15 cellular contexts compared by ENCODE assay signal in the genomic region with DNA sequence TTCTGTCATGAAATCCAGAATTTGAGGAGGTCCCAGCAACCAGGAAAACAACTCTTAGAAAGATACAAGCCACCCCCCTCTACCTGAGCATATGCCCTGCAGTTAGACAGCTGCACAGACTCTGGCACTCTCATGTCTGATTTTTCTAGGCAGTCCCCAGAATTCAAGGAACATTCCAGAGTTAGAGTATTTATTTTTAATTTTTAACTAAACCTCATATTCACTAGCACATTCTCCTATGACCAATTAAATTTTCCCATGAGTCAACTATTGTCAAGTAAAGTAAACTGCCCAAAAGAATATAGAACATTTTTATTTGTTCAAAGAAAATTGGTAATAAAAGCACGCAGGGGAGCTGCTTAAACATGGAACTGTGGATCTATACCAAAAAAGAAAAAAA.
DNase-seq lines count a peak whose midpoint lies in the region; ATAC-seq, FAIRE-seq and TF ChIP-seq lines count a peak whose summit lies in the region.
"Had no signal": no experiment of that assay in that cellular context is flagged by ENCODE, and none has a peak within 500 bp of the region (broad histone marks: within the 10 kb centered on the region; RNA-seq: fewer than 3 reads in every experiment).

No MANE protein-coding gene starts in this region.

- no peak overlapping the region for H2BK5ac ChIP-seq in mesendoderm (ENCODE audit: low read length)

- CTCF ChIA-PET in CD4-positive, alpha-beta T cell (lab: Charles Lee) = no interaction called here

- no peak overlapping the region for H2BK15ac ChIP-seq in mesendoderm (replicated peaks; ENCODE audit: low read depth)

- no peaks in the 10 kb centered on the region for H3K79me2 ChIP-seq in mesendoderm (ENCODE audit: control insufficient read depth, insufficient read depth, low read length)

- no peaks in the 10 kb centered on the region for H3K27me3 ChIP-seq in SJCRH30
- H3K27me3 ChIP-seq in mesendoderm (ENCODE audit: insufficient read depth, low read length, poor library complexity) = no peaks in the 10 kb centered on the region
- no peaks in the 10 kb centered on the region for H3K27me3 ChIP-seq in pancreas
- no peaks in the 10 kb centered on the region for H3K27me3 ChIP-seq in CD4-positive, alpha-beta T cell (ENCODE audit: control insufficient read depth, insufficient read depth, low read length)
- H3K27me3 ChIP-seq: BLaER1 had no signal

- H3K27me3 Mint-ChIP-seq in CD4-positive, alpha-beta T cell = no peaks in the 10 kb centered on the region
- H3K27me3 Mint-ChIP-seq: IgD-negative memory B cell had no signal

- H3K9me3 Mint-ChIP-seq in CD4-positive, alpha-beta T cell = peaks cover 3% of the 10 kb centered on the region

- H3K27ac ChIP-seq in SJCRH30 = 0 out of 2 replicates have a peak overlapping the region, but pooled peaks have one; percentile 1
- no peak overlapping the region for H3K27ac ChIP-seq in mesendoderm (ENCODE audit: low read depth, low read length)
- peak overlapping the region in 2 of 4 donors; percentile 10 to 19 for H3K27ac ChIP-seq in pancreas
- H3K27ac ChIP-seq in CD4-positive, alpha-beta T cell (ENCODE audit: low read depth, low read length) = no peak overlapping the region
- H3K27ac ChIP-seq: BLaER1, GM23248 had no signal

- H3K4me1 Mint-ChIP-seq in CD4-positive, alpha-beta T cell (ENCODE audit: low read depth) = no peaks in the 10 kb centered on the region
- H3K4me1 Mint-ChIP-seq: IgD-negative memory B cell had no signal

- no peaks in the 10 kb centered on the region for H3K36me3 ChIP-seq in SJCRH30
- H3K36me3 ChIP-seq in mesendoderm (ENCODE audit: control insufficient read depth, insufficient read depth, low read length) = no peaks in the 10 kb centered on the region
- no peaks in the 10 kb centered on the region for H3K36me3 ChIP-seq in pancreas
- H3K36me3 ChIP-seq: BLaER1 had no signal

- H3K4me2 ChIP-seq in mesendoderm (ENCODE audit: low read length) = no peak overlapping the region
- H3K4me2 ChIP-seq: BLaER1 had no signal

- H3K4me3 Mint-ChIP-seq in CD4-positive, alpha-beta T cell = no peak overlapping the region
- H3K4me3 Mint-ChIP-seq: IgD-negative memory B cell had no signal

- intact Hi-C loops in pancreas (cut with DNase I) = no loop called here
- intact Hi-C loops in CD4-positive, alpha-beta T cell (cut with DNase I, micrococcal nuclease) = no loop called here

- no peak overlapping the region for H3K23ac ChIP-seq in mesendoderm (ENCODE audit: low read length)

- H3K4me1 ChIP-seq in SJCRH30 (no peaks in the 10 kb centered on the region; the same call in 1 of the 2 replicates), mesendoderm (ENCODE audit: control insufficient read depth, low read depth, low read length) (no peaks in the 10 kb centered on the region), pancreas (peaks cover 0 to 4% (median 0%) of the 10 kb centered on the region in 3 donors)
- H3K4me1 ChIP-seq: BLaER1 had no signal

- no peak for FAIRE-seq in pancreas (lab: Jason Lieb, UNC)

- no peak overlapping the region for H3K9ac ChIP-seq in mesendoderm (ENCODE audit: low read length)
- H3K9ac ChIP-seq: BLaER1, GM23248 had no signal

- no peak overlapping the region for H3K56ac ChIP-seq in mesendoderm (ENCODE audit: low read length)

- ATAC-seq in pancreas (peak in 3 of 4 donors; percentile 37 to 59 (median 58)), GM19035 (IDR thresholded peaks at IDR 0.05; ENCODE audit: unreplicated experiment) (no peak)
- ATAC-seq in CD4-positive, alpha-beta T cell (ENCODE audit: poor library complexity) = no peak

- POLR2A ChIA-PET in CD4-positive, alpha-beta T cell (lab: Charles Lee) = no interaction called here

- WGBS in mesendoderm (ENCODE audit: extremely low coverage, insufficient coverage, low lambda C conversion rate) = no CpG with 5 or more reads among the region's 1 CpG
- WGBS in pancreas, 2 donors = 44 to 49% methylated on average over 1 of the region's 1 CpG

- H3K9me3 ChIP-seq in SJCRH30 (replicated peaks) = no peaks in the 10 kb centered on the region
- no peaks in the 10 kb centered on the region for H3K9me3 ChIP-seq in pancreas
- H3K9me3 ChIP-seq in CD4-positive, alpha-beta T cell (ENCODE audit: control insufficient read depth, low read length) = no peaks in the 10 kb centered on the region
- H3K9me3 ChIP-seq: BLaER1 had no signal

- no peak overlapping the region for H2AK5ac ChIP-seq in mesendoderm (ENCODE audit: low read length)

- H3K36me3 Mint-ChIP-seq in CD4-positive, alpha-beta T cell (ENCODE audit: low read depth) = no peaks in the 10 kb centered on the region
- H3K36me3 Mint-ChIP-seq: IgD-negative memory B cell had no signal

- H2BK120ac ChIP-seq in mesendoderm (ENCODE audit: low read depth, low read length) = no peak overlapping the region

- no peak overlapping the region for H3K4ac ChIP-seq in mesendoderm (ENCODE audit: low read depth, low read length)

- no peak overlapping the region for H3K4me3 ChIP-seq in SJCRH30
- H3K4me3 ChIP-seq in epithelial cell of proximal tubule (ENCODE audit: low read depth, low read length) = no peak overlapping the region
- no peak overlapping the region for H3K4me3 ChIP-seq in mesendoderm (ENCODE audit: low read length)
- H3K4me3 ChIP-seq in pancreas = no peak overlapping the region
- H3K4me3 ChIP-seq: BLaER1, GM23248 had no signal

- H4K5ac ChIP-seq in mesendoderm (ENCODE audit: low read length) = no peak overlapping the region

- no peak for DNase-seq in SJCRH30
- peak; percentile 33 for DNase-seq in epithelial cell of proximal tubule (ENCODE audit: low read depth)
- no peak for DNase-seq in mesendoderm
- DNase-seq in pancreas = no peak
- DNase-seq in CD4-positive, alpha-beta T cell = no peak
- no peak for DNase-seq in cerebellar cortex (ENCODE audit: low spot score)
- DNase-seq: 8988T, AML-193, DMS53, GF-D8, GM23248, H7 had no signal

- TF ChIP-seq CTCF in epithelial cell of proximal tubule (conservative IDR thresholded peaks at IDR 0.05; ENCODE audit: low read depth, low read length) (no peak), pancreas (IDR thresholded peaks at IDR 0.05) (no peak)
- TF ChIP-seq CTCF in CD4-positive, alpha-beta T cell (IDR thresholded peaks at IDR 0.05) = no peak

- H3K79me1 ChIP-seq in mesendoderm (ENCODE audit: low read length) = no peaks in the 10 kb centered on the region

- peak overlapping the region; percentile 39 for H3K18ac ChIP-seq in mesendoderm (ENCODE audit: low read length)

- no peak overlapping the region for H4K8ac ChIP-seq in mesendoderm (ENCODE audit: low read depth, low read length)

- no peak overlapping the region for H3K27ac Mint-ChIP-seq in CD4-positive, alpha-beta T cell
- H3K27ac Mint-ChIP-seq: IgD-negative memory B cell had no signal

Comparison
In these comparisons a context has a peak if more than half of its experiments do, and no peak if none do; other contexts are left out.
1. ATAC-seq: peak in pancreas (3 of 4); none in CD4-positive, alpha-beta T cell (single experiment) and GM19035 (single experiment).